8 cellular contexts compared by ENCODE assay signal in the genomic region with DNA sequence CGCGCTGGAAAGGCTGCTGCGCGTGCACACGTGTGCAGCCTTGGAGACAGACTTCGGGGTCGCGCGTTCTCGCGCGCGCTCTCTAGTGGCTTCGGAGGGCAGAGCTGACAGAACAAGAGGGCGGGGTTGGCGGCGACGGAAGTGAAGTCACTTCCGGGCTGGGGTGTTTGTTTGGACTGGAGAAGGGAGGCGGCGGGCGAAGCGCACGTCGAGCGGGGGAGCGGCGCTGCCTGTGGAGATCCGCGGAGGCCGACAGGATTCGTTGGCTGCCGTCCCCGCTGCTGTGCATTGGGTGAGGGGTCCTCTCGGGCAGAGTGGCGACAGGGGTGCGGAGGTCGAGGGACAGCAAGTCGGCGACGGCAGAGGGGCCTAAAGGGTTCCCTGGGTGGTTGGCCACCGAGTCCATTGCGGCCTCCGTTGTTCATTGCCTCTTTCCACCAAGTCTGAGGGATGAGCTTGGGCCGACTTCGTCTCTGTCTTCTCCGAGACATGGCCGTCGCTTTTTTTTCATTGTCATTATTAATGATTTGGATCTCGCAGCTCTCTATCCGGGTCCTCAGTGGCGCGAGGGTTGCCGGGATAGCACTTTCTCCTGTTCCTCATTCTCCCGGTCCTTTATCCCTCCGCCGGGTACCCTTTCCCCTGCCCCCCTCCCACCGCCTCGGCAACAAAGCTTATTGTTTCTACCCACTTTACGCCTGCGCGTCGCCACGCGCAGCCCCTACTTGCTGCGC. TPM values are rescaled to one million over a fixed set of nuclear protein-coding genes. Genes with fewer than 3 reads are reported as not detected.
DNase-seq lines count a peak whose midpoint lies in the region; ATAC-seq and TF ChIP-seq lines count a peak whose summit lies in the region.

A gene with protein sequence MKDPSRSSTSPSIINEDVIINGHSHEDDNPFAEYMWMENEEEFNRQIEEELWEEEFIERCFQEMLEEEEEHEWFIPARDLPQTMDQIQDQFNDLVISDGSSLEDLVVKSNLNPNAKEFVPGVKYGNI (plus strand): TSS at position 166 of the 734 bp plus-strand sequence. CDS start 21,931 bp downstream, outside the sequence.

- TF ChIP-seq CTCF in GM13976 (IDR thresholded peaks at IDR 0.05; ENCODE audit: borderline replicate concordance, control extremely low read depth, extremely low read depth, insufficient read depth, missing control alignments) (peak; percentile 88), progenitor cell of endocrine pancreas (IDR thresholded peaks at IDR 0.05; ENCODE audit: unreplicated experiment) (peak; percentile 67)

- DNase-seq in GM13976 (ENCODE audit: low spot score) (peak; percentile 96), NCI-H146 treated with DMSO at 0.1 percent for 48 hours (lab: John Stamatoyannopoulos, UW; ENCODE audit: unreplicated experiment) (peak; percentile 91), amniotic epithelial cell (ENCODE audit: low read depth) (peak; percentile 96), left cardiac atrium (peak; percentile 98), progenitor cell of endocrine pancreas (ENCODE audit: low spot score, unreplicated experiment) (peak; percentile 95), ureter (ENCODE audit: low spot score) (peak; percentile 99)

- peaks cover 13% of the 10 kb centered on the region for H3K36me3 Mint-ChIP-seq in progenitor cell of endocrine pancreas (ENCODE audit: insufficient read depth)

- no peaks in the 10 kb centered on the region for H3K9me3 Mint-ChIP-seq in progenitor cell of endocrine pancreas (ENCODE audit: low read depth)

- no peaks in the 10 kb centered on the region for H3K27me3 Mint-ChIP-seq in progenitor cell of endocrine pancreas

- H3K27ac Mint-ChIP-seq in progenitor cell of endocrine pancreas: peak within 1 kb of the TSS; percentile 100

- intact Hi-C loops in T-helper 1 cell treated with Interleukin-12 subunit alpha and Interleukin-12 subunit beta and Interleukin-4 antibody, amounts not matched to agents 30 ng/mL and 1 ng/mL, for 36 hours (cut with micrococcal nuclease): loop anchor here (1.0 to 10.0 kb wide), 18 partner anchors 43 to 1220 kb away; a partner anchor contains a TSS
- intact Hi-C loops in left cardiac atrium (cut with DNase I): no loop called here

- in situ Hi-C loops in GM13976 (cut with MboI; ENCODE audit: low sequenced_read_pairs, unreplicated experiment): no loop called here

- ATAC-seq in HG02870 (IDR thresholded peaks at IDR 0.05; ENCODE audit: unreplicated experiment): peak; percentile 93
- ATAC-seq in left cardiac atrium: peak; percentile 97 to 98

- peaks cover 19% of the 10 kb centered on the region for H3K4me1 Mint-ChIP-seq in progenitor cell of endocrine pancreas (ENCODE audit: low read depth)

- peak within 1 kb of the TSS; percentile 98 for H3K4me3 Mint-ChIP-seq in progenitor cell of endocrine pancreas (ENCODE audit: low read depth)

RNA-seq across cellular contexts. Expression of the gene that starts here (rescaled TPM):
- 94.8 and 95.3 TPM in 2 replicates for total RNA-seq in T-helper 1 cell treated with Interleukin-12 subunit alpha and Interleukin-12 subunit beta and Interleukin-4 antibody, amounts not matched to agents 30 ng/mL and 1 ng/mL, for 36 hours
- total RNA-seq in left cardiac atrium (100 to 1,000 TPM; 108 to 123 TPM), progenitor cell of endocrine pancreas (92.3 and 97.4 TPM in 2 replicates), ureter (75.6 TPM)

Comparison
In these comparisons a context has a peak if more than half of its experiments do, and no peak if none do; other contexts are left out.
1. Peak in every context shown above with its lines: DNase-seq and ATAC-seq.